In genomic region chr14:93039649-93040315, GRCh38 we compare ENCODE assay signal across 11 cellular contexts.
DNase-seq lines count a peak whose midpoint lies in the region; ATAC-seq and TF ChIP-seq lines count a peak whose summit lies in the region.
"Had no signal": no experiment of that assay in that cellular context is flagged by ENCODE, and none has a peak within 500 bp of the region (broad histone marks: within the 10 kb centered on the region; RNA-seq: fewer than 3 reads in every experiment).

No MANE protein-coding gene starts in this region.

- peak overlapping the region; percentile 56 for H3K27ac Mint-ChIP-seq in CD8-positive, alpha-beta T cell
- H3K27ac Mint-ChIP-seq in activated CD8-positive, alpha-beta T cell treated with anti-CD3 and anti-CD28 coated beads for 36 hours, result peak overlapping the region; percentile 61
- H3K27ac Mint-ChIP-seq: activated CD4-positive, alpha-beta memory T cell treated with anti-CD3 and anti-CD28 coated beads, Interleukin-2, amount 10 ng/mL, durations not matched to agents 7 days and 5 days had no signal

- H3K9me3 ChIP-seq in CD8-positive, alpha-beta T cell (ENCODE audit: low read length), result no peaks in the 10 kb centered on the region
- H3K9me3 ChIP-seq in spleen, result no peaks in the 10 kb centered on the region

- H3K27ac ChIP-seq in CD8-positive, alpha-beta T cell (ENCODE audit: low read depth, low read length), result no peak overlapping the region
- peak overlapping the region; percentile 4 to 84 (median 74) for H3K27ac ChIP-seq in spleen

- H3K4me1 ChIP-seq in CD8-positive, alpha-beta T cell (ENCODE audit: insufficient read depth, low read length), result peaks cover 57% of the 10 kb centered on the region
- peaks cover 57 to 100% (median 96%) of the 10 kb centered on the region in 6 donors for H3K4me1 ChIP-seq in spleen

- no peaks in the 10 kb centered on the region for H3K36me3 Mint-ChIP-seq in CD8-positive, alpha-beta T cell
- no peaks in the 10 kb centered on the region for H3K36me3 Mint-ChIP-seq in activated CD8-positive, alpha-beta T cell treated with anti-CD3 and anti-CD28 coated beads for 36 hours (ENCODE audit: low read depth)

- no peaks in the 10 kb centered on the region for H3K27me3 Mint-ChIP-seq in CD8-positive, alpha-beta T cell (ENCODE audit: low read depth)
- no peaks in the 10 kb centered on the region for H3K27me3 Mint-ChIP-seq in activated CD8-positive, alpha-beta T cell treated with anti-CD3 and anti-CD28 coated beads for 36 hours
- H3K27me3 Mint-ChIP-seq: activated CD4-positive, alpha-beta memory T cell treated with anti-CD3 and anti-CD28 coated beads, Interleukin-2, amount 10 ng/mL, durations not matched to agents 7 days and 5 days had no signal

- H3K4me3 ChIP-seq in CD8-positive, alpha-beta T cell (ENCODE audit: low read depth, low read length), result no peak overlapping the region
- no peak overlapping the region for H3K4me3 ChIP-seq in spleen

- intact Hi-C loops in CD8-positive, alpha-beta T cell (cut with DNase I, micrococcal nuclease), result no loop called here
- intact Hi-C loops in activated CD8-positive, alpha-beta T cell treated with anti-CD3 and anti-CD28 coated beads for 36 hours (cut with micrococcal nuclease), result no loop called here
- intact Hi-C loops in left ventricle myocardium superior (cut with micrococcal nuclease), result no loop called here
- intact Hi-C loops in spleen (cut with DNase I; ENCODE audit: low total_unique reads), result no loop called here

- CTCF ChIA-PET in CD8-positive, alpha-beta T cell (lab: Charles Lee), result interaction anchor here (2.2 kb wide), 1 partner anchor 73 kb away, joined by 10 read pairs; no protein-coding TSS in a partner anchor
- CTCF ChIA-PET in activated CD8-positive, alpha-beta T cell treated with anti-CD3 and anti-CD28 coated beads for 36 hours (lab: Charles Lee), result interaction anchor here (1.4 to 4.0 kb wide), 2 partner anchors 74 to 87 kb away, joined by 7 to 13 read pairs; no protein-coding TSS in a partner anchor

- H3K9me3 Mint-ChIP-seq in CD8-positive, alpha-beta T cell, result no peaks in the 10 kb centered on the region
- H3K9me3 Mint-ChIP-seq in activated CD8-positive, alpha-beta T cell treated with anti-CD3 and anti-CD28 coated beads for 36 hours, result no peaks in the 10 kb centered on the region
- H3K9me3 Mint-ChIP-seq: activated CD4-positive, alpha-beta memory T cell treated with anti-CD3 and anti-CD28 coated beads, Interleukin-2, amount 10 ng/mL, durations not matched to agents 7 days and 5 days had no signal

- H3K4me1 Mint-ChIP-seq in CD8-positive, alpha-beta T cell (ENCODE audit: low read depth), result peaks cover 62% of the 10 kb centered on the region
- H3K4me1 Mint-ChIP-seq in activated CD8-positive, alpha-beta T cell treated with anti-CD3 and anti-CD28 coated beads for 36 hours (ENCODE audit: low read depth), result peaks cover 82% of the 10 kb centered on the region

- no peak for TF ChIP-seq POLR2A in spleen (IDR thresholded peaks at IDR 0.05)

- DNase-seq in CD8-positive, alpha-beta T cell, result no peak
- DNase-seq in activated CD8-positive, alpha-beta T cell treated with anti-CD3 and anti-CD28 coated beads for 36 hours, result no peak
- DNase-seq in left ventricle myocardium superior, result peak; percentile 63
- peak; percentile 69 for DNase-seq in spleen
- no peak for DNase-seq in NCI-H1092 (lab: John Stamatoyannopoulos, UW)
- DNase-seq in NCI-H2107 (lab: John Stamatoyannopoulos, UW), result no peak
- DNase-seq: activated CD4-positive, alpha-beta memory T cell treated with anti-CD3 and anti-CD28 coated beads, Interleukin-2, amount 10 ng/mL, durations not matched to agents 7 days and 5 days; NCI-H526 treated with DMSO at 0.1 percent for 48 hours; SW 1271 had no signal

- no peak for TF ChIP-seq CTCF in CD8-positive, alpha-beta T cell (IDR thresholded peaks at IDR 0.05)
- no peak for TF ChIP-seq CTCF in activated CD8-positive, alpha-beta T cell treated with anti-CD3 and anti-CD28 coated beads for 36 hours (IDR thresholded peaks at IDR 0.05)
- no peak for TF ChIP-seq CTCF in spleen (IDR thresholded peaks at IDR 0.05 in 8 of 11, conservative IDR thresholded peaks at IDR 0.05 in 3 of 11)

- 45 to 77% (median 58%) methylated on average over 10 to 11 of the region's 11 CpGs for WGBS in spleen, 5 donors

- no peaks in the 10 kb centered on the region for H3K36me3 ChIP-seq in CD8-positive, alpha-beta T cell (ENCODE audit: insufficient read depth, low read length)
- H3K36me3 ChIP-seq in spleen, result no peaks in the 10 kb centered on the region

- no peak for ATAC-seq in CD8-positive, alpha-beta T cell
- no peak for ATAC-seq in activated CD8-positive, alpha-beta T cell treated with anti-CD3 and anti-CD28 coated beads for 36 hours
- ATAC-seq in left ventricle myocardium superior (peak; percentile 60), GM18498 (IDR thresholded peaks at IDR 0.05; ENCODE audit: unreplicated experiment) (no peak), HG03354 (IDR thresholded peaks at IDR 0.05; ENCODE audit: poor library complexity, severe bottlenecking, unreplicated experiment) (no peak)

- no peak overlapping the region for H3K4me3 Mint-ChIP-seq in CD8-positive, alpha-beta T cell
- H3K4me3 Mint-ChIP-seq in activated CD8-positive, alpha-beta T cell treated with anti-CD3 and anti-CD28 coated beads for 36 hours, result no peak overlapping the region
- H3K4me3 Mint-ChIP-seq: activated CD4-positive, alpha-beta memory T cell treated with anti-CD3 and anti-CD28 coated beads, Interleukin-2, amount 10 ng/mL, durations not matched to agents 7 days and 5 days had no signal

- H3K27me3 ChIP-seq in CD8-positive, alpha-beta T cell (ENCODE audit: insufficient read depth, low read length), result no peaks in the 10 kb centered on the region
- no peaks in the 10 kb centered on the region for H3K27me3 ChIP-seq in spleen (replicated peaks in 1 of 7)

- POLR2A ChIA-PET in CD8-positive, alpha-beta T cell (lab: Charles Lee), result no interaction called here
- POLR2A ChIA-PET in activated CD8-positive, alpha-beta T cell treated with anti-CD3 and anti-CD28 coated beads for 36 hours (lab: Charles Lee), result no interaction called here

Comparison
In these comparisons a context has a peak if more than half of its experiments do, and no peak if none do; other contexts are left out.
1. DNase-seq: peak in left ventricle myocardium superior (single experiment) and spleen (single experiment); none in CD8-positive, alpha-beta T cell (0 of 7), activated CD8-positive, alpha-beta T cell treated with anti-CD3 and anti-CD28 coated beads for 36 hours (single experiment), NCI-H1092 (single experiment) and NCI-H2107 (single experiment).